In the genomic region with DNA sequence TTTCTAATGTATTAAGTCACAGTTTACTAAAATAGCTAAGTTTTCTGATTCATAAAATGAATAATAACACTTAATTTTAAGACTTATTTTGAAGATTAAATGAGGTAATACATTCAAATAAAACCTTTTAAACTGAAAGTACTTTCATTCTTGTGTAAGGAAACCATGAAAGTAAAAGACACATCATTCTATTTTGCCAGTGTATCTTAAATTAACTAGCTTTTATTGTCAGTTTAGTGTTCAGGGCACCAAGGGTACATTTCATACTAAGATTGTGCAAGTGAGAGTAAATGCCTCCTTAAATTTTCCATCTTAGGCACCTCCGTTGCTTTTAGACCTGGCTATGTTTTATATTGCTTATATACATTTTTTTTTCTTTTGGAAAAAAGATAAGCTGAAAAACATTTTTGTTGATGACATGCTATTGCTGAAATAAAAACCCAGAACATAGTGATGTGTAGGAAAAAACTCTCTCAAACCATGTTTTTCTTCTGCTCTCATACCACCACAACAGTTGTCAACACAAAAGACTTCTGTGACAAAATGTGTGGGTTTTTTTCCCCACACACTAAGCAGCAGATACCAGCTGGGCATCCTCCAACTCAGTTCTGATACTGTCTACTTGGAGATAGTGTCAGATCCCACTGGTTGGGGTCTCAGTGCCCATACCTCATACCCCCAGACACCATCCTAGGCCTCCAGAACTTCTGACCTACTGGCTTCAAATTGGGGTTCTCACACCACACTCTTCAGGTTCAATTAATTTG, we compare ENCODE assay signal across 21 cellular contexts. TPM values are rescaled to one million over a fixed set of nuclear protein-coding genes. Genes with fewer than 3 reads are reported as not detected.
A peak's percentile ranks its signal among the peaks of the same experiment; 100 is the strongest.
DNase-seq lines count a peak whose midpoint lies in the region; ATAC-seq, FAIRE-seq and TF ChIP-seq lines count a peak whose summit lies in the region.
"Had no signal": no experiment of that assay in that cellular context is flagged by ENCODE, and none has a peak within 500 bp of the region (broad histone marks: within the 10 kb centered on the region; RNA-seq: fewer than 3 reads in every experiment).

No MANE protein-coding gene starts in this region.

- H3K4me3 ChIP-seq in A549 = no peak overlapping the region
- H3K4me3 ChIP-seq in CD4-positive, CD25-positive, alpha-beta regulatory T cell (ENCODE audit: low read depth, low read length) = peak overlapping the region; percentile 72
- no peak overlapping the region for H3K4me3 ChIP-seq in colonic mucosa
- H3K4me3 ChIP-seq: heart right ventricle, K562, lung had no signal

- H3K4me1 Mint-ChIP-seq in CD4-positive, CD25-positive, alpha-beta regulatory T cell = peaks cover 20 to 29% (median 23%) of the 10 kb centered on the region in 4 donors
- peaks cover 18% of the 10 kb centered on the region for H3K4me1 Mint-ChIP-seq in activated T-helper 1 cell treated with anti-CD3 and anti-CD28 coated beads, Interleukin-12 subunit alpha, Interleukin-12 subunit beta, Interleukin-2, Interleukin-4 antibody, amounts not matched to agents 30 ng/mL and 10 ng/mL and 1 ng/mL, durations not matched to agents 14 hours and 24 hours and 36 hours (ENCODE audit: low read depth)
- peaks cover 6 to 11% of the 10 kb centered on the region in 2 donors for H3K4me1 Mint-ChIP-seq in natural killer cell

- no peaks in the 10 kb centered on the region for H3K27me3 ChIP-seq in CD4-positive, CD25-positive, alpha-beta regulatory T cell (ENCODE audit: control insufficient read depth, insufficient read depth, low read length)
- no peaks in the 10 kb centered on the region for H3K27me3 ChIP-seq in colonic mucosa
- H3K27me3 ChIP-seq: BE2C, heart right ventricle had no signal

- POLR2A ChIA-PET in A549 (lab: Yijun Ruan, JAX) = no interaction called here

- H3K27me3 Mint-ChIP-seq in CD4-positive, CD25-positive, alpha-beta regulatory T cell = no peaks in the 10 kb centered on the region
- no peaks in the 10 kb centered on the region for H3K27me3 Mint-ChIP-seq in activated T-helper 1 cell treated with anti-CD3 and anti-CD28 coated beads, Interleukin-12 subunit alpha, Interleukin-12 subunit beta, Interleukin-2, Interleukin-4 antibody, amounts not matched to agents 30 ng/mL and 10 ng/mL and 1 ng/mL, durations not matched to agents 14 hours and 24 hours and 36 hours (ENCODE audit: insufficient read depth)
- no peaks in the 10 kb centered on the region for H3K27me3 Mint-ChIP-seq in natural killer cell (ENCODE audit: low read depth in 2 of 2)
- H3K27me3 Mint-ChIP-seq: naive B cell had no signal

- WGBS in A549 (ENCODE audit: missing lambda C conversion rate) = 86% methylated on average over 1 of the region's 1 CpG

- H3K36me3 ChIP-seq in CD4-positive, CD25-positive, alpha-beta regulatory T cell (ENCODE audit: control insufficient read depth, insufficient read depth, low read length) = no peaks in the 10 kb centered on the region
- no peaks in the 10 kb centered on the region for H3K36me3 ChIP-seq in colonic mucosa
- H3K36me3 ChIP-seq: BE2C, heart right ventricle had no signal

- no peak for TF ChIP-seq RAD21 in A549 (conservative IDR thresholded peaks at IDR 0.05 in 1 of 2, IDR thresholded peaks at IDR 0.05 in 1 of 2)

- H3K9me3 ChIP-seq in A549 (no peaks in the 10 kb centered on the region), colonic mucosa (no peaks in the 10 kb centered on the region)
- no peaks in the 10 kb centered on the region for H3K9me3 ChIP-seq in CD4-positive, CD25-positive, alpha-beta regulatory T cell (ENCODE audit: control insufficient read depth in 2 of 2, low read length in 2 of 2)
- H3K9me3 ChIP-seq: BE2C, heart right ventricle had no signal

- TF ChIP-seq POLR2A in A549 (IDR thresholded peaks at IDR 0.05; ENCODE audit: low read length) = no peak

- CTCF ChIA-PET in A549 (lab: Yijun Ruan, JAX) = no interaction called here

- no peak overlapping the region for H3K9ac ChIP-seq in colonic mucosa (ENCODE audit: low read depth in 2 of 2, low read length in 2 of 2)

- ATAC-seq in A549 = no peak
- ATAC-seq in CD4-positive, CD25-positive, alpha-beta regulatory T cell (ENCODE audit: low read depth in 2 of 2) = peak in 1 of 2 donors; percentile 40
- peak in 1 of 3 donors; percentile 18 for ATAC-seq in natural killer cell
- ATAC-seq: HCT116, heart right ventricle, K562 had no signal

- no peak overlapping the region for H3K27ac ChIP-seq in A549
- peak overlapping the region; percentile 60 for H3K27ac ChIP-seq in CD4-positive, CD25-positive, alpha-beta regulatory T cell (ENCODE audit: insufficient read depth, low read length, poor library complexity, severe bottlenecking)
- H3K27ac ChIP-seq in colonic mucosa = no peak overlapping the region

- intact Hi-C loops in activated T-helper 1 cell treated with anti-CD3 and anti-CD28 coated beads, Interleukin-12 subunit alpha, Interleukin-12 subunit beta, Interleukin-2, Interleukin-4 antibody, amounts not matched to agents 30 ng/mL and 10 ng/mL and 1 ng/mL, durations not matched to agents 14 hours and 24 hours and 36 hours (cut with micrococcal nuclease) = loop anchor here (1.0 to 10.0 kb wide), 3 partner anchors 40 to 119 kb away; no protein-coding TSS in a partner anchor
- intact Hi-C loops in natural killer cell (cut with micrococcal nuclease) = no loop called here
- intact Hi-C loops in colonic mucosa (cut with DNase I) = no loop called here

- no peak for TF ChIP-seq EP300 in A549 (IDR thresholded peaks at IDR 0.05)

- no peaks in the 10 kb centered on the region for H3K36me3 Mint-ChIP-seq in CD4-positive, CD25-positive, alpha-beta regulatory T cell
- peaks cover 3% of the 10 kb centered on the region for H3K36me3 Mint-ChIP-seq in activated T-helper 1 cell treated with anti-CD3 and anti-CD28 coated beads, Interleukin-12 subunit alpha, Interleukin-12 subunit beta, Interleukin-2, Interleukin-4 antibody, amounts not matched to agents 30 ng/mL and 10 ng/mL and 1 ng/mL, durations not matched to agents 14 hours and 24 hours and 36 hours (ENCODE audit: low read depth)
- no peaks in the 10 kb centered on the region for H3K36me3 Mint-ChIP-seq in natural killer cell
- H3K36me3 Mint-ChIP-seq: naive B cell had no signal

- DNase-seq in A549 (ENCODE audit: low read depth in 1 of 2, low spot score in 1 of 2) = no peak
- peak in 1 of 3 donors; percentile 45 for DNase-seq in CD4-positive, CD25-positive, alpha-beta regulatory T cell
- no peak for DNase-seq in activated T-helper 1 cell treated with anti-CD3 and anti-CD28 coated beads, Interleukin-12 subunit alpha, Interleukin-12 subunit beta, Interleukin-2, Interleukin-4 antibody, amounts not matched to agents 30 ng/mL and 10 ng/mL and 1 ng/mL, durations not matched to agents 14 hours and 24 hours and 36 hours (ENCODE audit: low spot score)
- DNase-seq in natural killer cell = no peak
- DNase-seq in midbrain (lab: John Stamatoyannopoulos, UW) = no peak
- DNase-seq in T1000 (lab: John Stamatoyannopoulos, UW) = no peak
- DNase-seq in colonic mucosa = no peak
- DNase-seq: activated CD4-positive, CD25-positive, alpha-beta regulatory T cell treated with anti-CD3 and anti-CD28 coated beads, Interleukin-2, amount 50 U/mL, for 72 hours; anterior cingulate cortex; BE2C; GF-D8; heart right ventricle; naive B cell; NCI-H1048; NCI-H2081; NCI-H510A; SHP77 had no signal

- H3K27ac Mint-ChIP-seq in CD4-positive, CD25-positive, alpha-beta regulatory T cell = peak overlapping the region in 2 of 3 donors; percentile 17 to 60
- peak overlapping the region; percentile 64 for H3K27ac Mint-ChIP-seq in activated T-helper 1 cell treated with anti-CD3 and anti-CD28 coated beads, Interleukin-12 subunit alpha, Interleukin-12 subunit beta, Interleukin-2, Interleukin-4 antibody, amounts not matched to agents 30 ng/mL and 10 ng/mL and 1 ng/mL, durations not matched to agents 14 hours and 24 hours and 36 hours
- H3K27ac Mint-ChIP-seq in natural killer cell = peak overlapping the region; percentile 27 to 78

- H3K4me3 Mint-ChIP-seq in CD4-positive, CD25-positive, alpha-beta regulatory T cell = peak overlapping the region in 3 of 4 donors; percentile 50 to 66 (median 60)
- peak overlapping the region; percentile 19 for H3K4me3 Mint-ChIP-seq in activated T-helper 1 cell treated with anti-CD3 and anti-CD28 coated beads, Interleukin-12 subunit alpha, Interleukin-12 subunit beta, Interleukin-2, Interleukin-4 antibody, amounts not matched to agents 30 ng/mL and 10 ng/mL and 1 ng/mL, durations not matched to agents 14 hours and 24 hours and 36 hours
- H3K4me3 Mint-ChIP-seq in natural killer cell = no peak overlapping the region
- H3K4me3 Mint-ChIP-seq: naive B cell had no signal

- H3K9me3 Mint-ChIP-seq in CD4-positive, CD25-positive, alpha-beta regulatory T cell = peaks cover 0 to 4% (median 0%) of the 10 kb centered on the region in 7 donors
- H3K9me3 Mint-ChIP-seq in activated T-helper 1 cell treated with anti-CD3 and anti-CD28 coated beads, Interleukin-12 subunit alpha, Interleukin-12 subunit beta, Interleukin-2, Interleukin-4 antibody, amounts not matched to agents 30 ng/mL and 10 ng/mL and 1 ng/mL, durations not matched to agents 14 hours and 24 hours and 36 hours = no peaks in the 10 kb centered on the region
- no peaks in the 10 kb centered on the region for H3K9me3 Mint-ChIP-seq in natural killer cell
- H3K9me3 Mint-ChIP-seq: naive B cell had no signal

- H3K4me2 ChIP-seq in A549 = no peak overlapping the region

- FAIRE-seq in A549 (lab: Jason Lieb, UNC) = peak; percentile 61
- FAIRE-seq: GM12891, K562 had no signal

- TF ChIP-seq CTCF in A549 (IDR thresholded peaks at IDR 0.05) (no peak), natural killer cell (IDR thresholded peaks at IDR 0.05) (no peak), colonic mucosa (IDR thresholded peaks at IDR 0.05) (no peak)

- H3K4me1 ChIP-seq in A549 (peaks cover 2% of the 10 kb centered on the region; the same call in 2 of the 3 replicates), colonic mucosa (no peaks in the 10 kb centered on the region)
- peaks cover 13% of the 10 kb centered on the region for H3K4me1 ChIP-seq in CD4-positive, CD25-positive, alpha-beta regulatory T cell (ENCODE audit: control insufficient read depth, insufficient read depth, low read length, poor library complexity, severe bottlenecking)
- H3K4me1 ChIP-seq: BE2C had no signal

TF ChIP-seq in A549, 52 proteins besides CTCF, POLR2A, EP300 and RAD21 (continues in another document):
- no peak for TF ChIP-seq POLR2AphosphoS2 (conservative IDR thresholded peaks at IDR 0.05; ENCODE audit: low read length)

RNA-seq across cellular contexts. Expression of a gene that starts 30.7 kb away (rescaled TPM):
- polyA plus RNA-seq in A549 (2011; rRNA removed) = 4.9 and 6.0 TPM in 2 replicates
- 0.69 and 0.75 TPM in 2 replicates for polyA plus RNA-seq in A549 (2012; cell fraction: cytosol; rRNA removed)
- 0.32 and 0.49 TPM in 2 replicates for polyA plus RNA-seq in A549 (2012; cell fraction: nucleus; rRNA removed)
- 1.3 to 2.5 TPM (median 2.0 TPM) in 3 replicates for polyA plus RNA-seq in A549 (2017; fragmentation: RNase III; extraction: RNeasy Plus Mini Kit Qiagen cat#74134 plus additional on column Dnase treatment)
- 0.58 and 1.7 TPM in 2 replicates for polyA minus RNA-seq in A549 (2011; rRNA and poly(A)+ RNA removed)
- total RNA-seq in CD4-positive, CD25-positive, alpha-beta regulatory T cell = 85.4 TPM
- 100 to 1,000 TPM in 2 of 4 donors, 10 to 100 TPM in 2; 85.6 to 150 (median 95.7) TPM for polyA plus RNA-seq in CD4-positive, CD25-positive, alpha-beta regulatory T cell
- 4.9 and 5.4 TPM in 2 replicates for total RNA-seq in activated T-helper 1 cell treated with anti-CD3 and anti-CD28 coated beads, Interleukin-12 subunit alpha, Interleukin-12 subunit beta, Interleukin-2, Interleukin-4 antibody, amounts not matched to agents 30 ng/mL and 10 ng/mL and 1 ng/mL, durations not matched to agents 14 hours and 24 hours and 36 hours
- total RNA-seq in natural killer cell = 10 to 100 TPM; 38.5 to 48.9 (median 41.1) TPM
- total RNA-seq in colonic mucosa = 10 to 100 TPM in 1 of 2 donors, 1 to 10 TPM in 1; 4.9 to 17.8 TPM
